7 cellular contexts compared by ENCODE assay signal in the genomic region with DNA sequence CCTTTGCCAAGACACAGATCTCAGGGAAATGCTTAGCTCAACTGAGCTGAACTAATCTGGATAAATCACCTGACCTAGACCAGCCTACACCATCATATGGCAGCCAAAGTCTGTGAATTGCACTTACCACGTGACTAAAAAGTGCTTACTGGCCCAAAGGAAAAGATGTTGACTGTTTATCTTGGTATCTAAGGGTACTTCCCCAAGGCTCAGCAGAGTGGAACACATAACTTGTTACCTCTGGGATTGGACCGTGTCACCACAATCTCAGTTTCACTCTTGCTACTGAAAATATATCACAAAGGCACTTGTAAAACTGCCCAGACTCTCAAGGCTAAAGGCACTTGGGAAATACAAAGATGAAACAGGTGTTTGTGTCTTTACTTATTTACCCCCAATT. TPM values are rescaled to one million over a fixed set of nuclear protein-coding genes. Genes with fewer than 3 reads are reported as not detected.
DNase-seq lines count a peak whose midpoint lies in the region; ATAC-seq lines count a peak whose summit lies in the region.
"Not testable (repeated sequence)": the region's sequence is repeated elsewhere in the genome, so short reads cannot be mapped to it uniquely, and the experiment has no call there.

No MANE protein-coding gene starts in this region.

- H3K36me3 Mint-ChIP-seq in naive thymus-derived CD4-positive, alpha-beta T cell = not testable (repeated sequence)

- peak overlapping the region in 1 of 9 donors; percentile 69 for H3K27ac Mint-ChIP-seq in naive thymus-derived CD4-positive, alpha-beta T cell

- not testable (repeated sequence) for H3K27ac ChIP-seq in naive thymus-derived CD4-positive, alpha-beta T cell (ENCODE audit: low read depth, low read length)

- DNase-seq in activated CD4-positive, alpha-beta T cell treated with anti-CD3 and anti-CD28 coated beads for 48 hours = peak; percentile 37
- DNase-seq in naive thymus-derived CD4-positive, alpha-beta T cell = peak in 1 of 9 donors; percentile 30

- ATAC-seq in GM18520 (IDR thresholded peaks at IDR 0.05; ENCODE audit: unreplicated experiment) = peak; percentile 92
- peak; percentile 92 for ATAC-seq in GM21381 (IDR thresholded peaks at IDR 0.05; ENCODE audit: unreplicated experiment)
- ATAC-seq in HG02943 (IDR thresholded peaks at IDR 0.05; ENCODE audit: low read depth, unreplicated experiment) = peak; percentile 93
- ATAC-seq in HG03521 (IDR thresholded peaks at IDR 0.05; ENCODE audit: unreplicated experiment) = peak; percentile 92
- ATAC-seq in esophagus mucosa = peak; percentile 62
- peak; percentile 79 for ATAC-seq in naive thymus-derived CD4-positive, alpha-beta T cell

- H3K4me1 ChIP-seq in naive thymus-derived CD4-positive, alpha-beta T cell (ENCODE audit: control insufficient read depth in 2 of 2, insufficient read depth in 2 of 2, low read length in 2 of 2) = not testable (repeated sequence)

- not testable (repeated sequence) for H3K4me3 Mint-ChIP-seq in naive thymus-derived CD4-positive, alpha-beta T cell

- H3K36me3 ChIP-seq in naive thymus-derived CD4-positive, alpha-beta T cell (ENCODE audit: control insufficient read depth in 2 of 3, insufficient read depth in 3 of 3, low read length in 3 of 3) = not testable (repeated sequence)

- CTCF ChIA-PET in naive thymus-derived CD4-positive, alpha-beta T cell (lab: Charles Lee) = not testable (repeated sequence)

- not testable (repeated sequence) for H3K4me3 ChIP-seq in naive thymus-derived CD4-positive, alpha-beta T cell (ENCODE audit: low read length)

- H3K9me3 ChIP-seq in naive thymus-derived CD4-positive, alpha-beta T cell (ENCODE audit: control insufficient read depth in 2 of 3, low read length in 3 of 3) = not testable (repeated sequence)

- not testable (repeated sequence) for H3K9me3 Mint-ChIP-seq in naive thymus-derived CD4-positive, alpha-beta T cell

- not testable (repeated sequence) for H3K27me3 ChIP-seq in naive thymus-derived CD4-positive, alpha-beta T cell (ENCODE audit: control insufficient read depth in 2 of 2, insufficient read depth in 2 of 2, low read length in 2 of 2)

- intact Hi-C loops in naive thymus-derived CD4-positive, alpha-beta T cell (cut with micrococcal nuclease) = not testable (repeated sequence)

- H3K4me1 Mint-ChIP-seq in naive thymus-derived CD4-positive, alpha-beta T cell = peaks cover 0 to 31% (median 0%) of the 10 kb centered on the region in 7 donors

- peaks cover 0 to 49% (median 0%) of the 10 kb centered on the region in 5 donors for H3K27me3 Mint-ChIP-seq in naive thymus-derived CD4-positive, alpha-beta T cell

- POLR2A ChIA-PET in naive thymus-derived CD4-positive, alpha-beta T cell (lab: Charles Lee) = not testable (repeated sequence)

RNA-seq across cellular contexts. Expression of a gene that starts 18.8 kb away (rescaled TPM):
- 24.9 TPM for total RNA-seq in esophagus mucosa
- 10 to 100 TPM in 4 of 5 experiments, 1 to 10 TPM in 1; 9.7 to 25.8 (median 23.5) TPM for total RNA-seq in naive thymus-derived CD4-positive, alpha-beta T cell
- polyA plus RNA-seq in naive thymus-derived CD4-positive, alpha-beta T cell = 10 to 100 TPM; 17.6 to 27.9 TPM

RNA-seq across cellular contexts. Expression of a gene that starts 26.9 kb away (rescaled TPM):
- 27.4 TPM for total RNA-seq in esophagus mucosa
- 10 to 100 TPM in 3 of 5 experiments, 1 to 10 TPM in 2; 8.7 to 28.7 (median 10.1) TPM for total RNA-seq in naive thymus-derived CD4-positive, alpha-beta T cell
- 10 to 100 TPM; 25.2 to 26.4 TPM for polyA plus RNA-seq in naive thymus-derived CD4-positive, alpha-beta T cell
